In the genomic region with DNA sequence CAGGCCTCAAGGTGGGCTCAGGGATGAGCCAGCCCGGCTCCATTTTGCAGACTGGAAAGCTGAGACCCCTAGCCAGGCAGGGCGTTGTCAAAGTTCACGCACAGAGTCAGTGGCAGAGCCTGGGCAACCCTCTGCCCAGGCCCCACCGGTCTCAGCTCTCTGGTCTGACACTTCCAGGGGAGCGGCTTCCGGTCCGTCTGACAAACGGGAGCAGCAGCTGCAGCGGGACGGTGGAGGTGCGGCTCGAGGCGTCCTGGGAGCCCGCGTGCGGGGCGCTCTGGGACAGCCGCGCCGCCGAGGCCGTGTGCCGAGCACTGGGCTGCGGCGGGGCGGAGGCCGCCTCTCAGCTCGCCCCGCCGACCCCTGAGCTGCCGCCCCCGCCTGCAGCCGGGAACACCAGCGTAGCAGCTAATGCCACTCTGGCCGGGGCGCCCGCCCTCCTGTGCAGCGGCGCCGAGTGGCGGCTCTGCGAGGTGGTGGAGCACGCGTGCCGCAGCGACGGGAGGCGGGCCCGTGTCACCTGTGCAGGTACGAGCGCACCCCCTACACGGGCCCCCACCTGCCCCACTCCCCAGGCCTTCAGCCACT, we compare ENCODE assay signal across 1 cellular context.
TF ChIP-seq lines count a peak whose summit lies in the region.

No MANE protein-coding gene starts in this region.

TF ChIP-seq in HepG2, 621 proteins besides CTCF, POLR2A, EP300 and RAD21:
- TF ChIP-seq HNRNPLL (IDR thresholded peaks at IDR 0.05; ENCODE audit: low read depth, low read length, poor library complexity, severe bottlenecking) (peak; percentile 2), GABPB1 (CRISPR knock-in tag; IDR thresholded peaks at IDR 0.05) (peak; percentile 70), ZNF629 (CRISPR knock-in tag; conservative IDR thresholded peaks at IDR 0.05) (peak; percentile 63), TOE1 (CRISPR knock-in tag; IDR thresholded peaks at IDR 0.05) (no peak), SP140L (CRISPR knock-in tag; IDR thresholded peaks at IDR 0.05; ENCODE audit: borderline replicate concordance) (no peak)
- TF ChIP-seq, protein P1, sequence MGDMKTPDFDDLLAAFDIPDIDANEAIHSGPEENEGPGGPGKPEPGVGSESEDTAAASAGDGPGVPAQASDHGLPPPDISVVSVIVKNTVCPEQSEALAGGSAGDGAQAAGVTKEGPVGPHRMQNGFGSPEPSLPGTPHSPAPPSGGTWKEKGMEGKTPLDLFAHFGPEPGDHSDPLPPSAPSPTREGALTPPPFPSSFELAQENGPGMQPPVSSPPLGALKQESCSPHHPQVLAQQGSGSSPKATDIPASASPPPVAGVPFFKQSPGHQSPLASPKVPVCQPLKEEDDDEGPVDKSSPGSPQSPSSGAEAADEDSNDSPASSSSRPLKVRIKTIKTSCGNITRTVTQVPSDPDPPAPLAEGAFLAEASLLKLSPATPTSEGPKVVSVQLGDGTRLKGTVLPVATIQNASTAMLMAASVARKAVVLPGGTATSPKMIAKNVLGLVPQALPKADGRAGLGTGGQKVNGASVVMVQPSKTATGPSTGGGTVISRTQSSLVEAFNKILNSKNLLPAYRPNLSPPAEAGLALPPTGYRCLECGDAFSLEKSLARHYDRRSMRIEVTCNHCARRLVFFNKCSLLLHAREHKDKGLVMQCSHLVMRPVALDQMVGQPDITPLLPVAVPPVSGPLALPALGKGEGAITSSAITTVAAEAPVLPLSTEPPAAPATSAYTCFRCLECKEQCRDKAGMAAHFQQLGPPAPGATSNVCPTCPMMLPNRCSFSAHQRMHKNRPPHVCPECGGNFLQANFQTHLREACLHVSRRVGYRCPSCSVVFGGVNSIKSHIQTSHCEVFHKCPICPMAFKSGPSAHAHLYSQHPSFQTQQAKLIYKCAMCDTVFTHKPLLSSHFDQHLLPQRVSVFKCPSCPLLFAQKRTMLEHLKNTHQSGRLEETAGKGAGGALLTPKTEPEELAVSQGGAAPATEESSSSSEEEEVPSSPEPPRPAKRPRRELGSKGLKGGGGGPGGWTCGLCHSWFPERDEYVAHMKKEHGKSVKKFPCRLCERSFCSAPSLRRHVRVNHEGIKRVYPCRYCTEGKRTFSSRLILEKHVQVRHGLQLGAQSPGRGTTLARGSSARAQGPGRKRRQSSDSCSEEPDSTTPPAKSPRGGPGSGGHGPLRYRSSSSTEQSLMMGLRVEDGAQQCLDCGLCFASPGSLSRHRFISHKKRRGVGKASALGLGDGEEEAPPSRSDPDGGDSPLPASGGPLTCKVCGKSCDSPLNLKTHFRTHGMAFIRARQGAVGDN (CRISPR knock-in tag; IDR thresholded peaks at IDR 0.05): peak; percentile 51
- TF ChIP-seq, protein P2, sequence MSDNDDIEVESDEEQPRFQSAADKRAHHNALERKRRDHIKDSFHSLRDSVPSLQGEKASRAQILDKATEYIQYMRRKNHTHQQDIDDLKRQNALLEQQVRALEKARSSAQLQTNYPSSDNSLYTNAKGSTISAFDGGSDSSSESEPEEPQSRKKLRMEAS (IDR thresholded peaks at IDR 0.05): 0 out of 2 replicates have a peak, but pooled peaks have one; percentile 32
TF ChIP-seq in HepG2: peak in this region for 5.
